1 cellular context compared by ENCODE assay signal in the genomic region with DNA sequence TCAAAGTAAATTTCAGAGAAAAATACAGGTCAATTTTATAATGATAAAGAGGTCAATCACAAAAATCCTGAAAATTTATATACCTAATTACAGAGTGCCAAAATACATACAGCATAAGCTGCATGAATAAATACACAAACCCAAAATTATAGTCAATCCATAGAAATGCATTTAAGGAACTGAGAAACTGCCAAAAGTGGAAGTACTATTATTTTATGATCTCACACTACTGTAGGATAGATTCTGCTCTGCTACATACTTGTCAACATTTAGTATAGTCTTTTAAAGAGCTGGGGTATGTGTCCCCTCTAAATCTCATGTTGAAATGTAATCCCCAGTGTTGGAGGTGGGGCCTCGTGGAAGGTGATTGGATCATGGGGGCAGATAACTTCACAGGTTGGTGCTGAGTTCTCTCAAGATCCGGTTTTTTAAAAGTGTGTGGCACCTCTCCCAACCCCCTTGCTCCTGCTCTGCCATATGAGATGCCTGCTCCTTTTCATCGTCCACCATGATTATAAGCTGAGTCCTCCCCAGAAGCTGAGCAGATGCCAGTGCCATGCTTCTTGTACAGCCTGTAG.
TF ChIP-seq lines count a peak whose summit lies in the region.

No MANE protein-coding gene starts in this region.

TF ChIP-seq in GM12878, 131 proteins besides CTCF, POLR2A, EP300 and RAD21:
- TF ChIP-seq, protein P1, sequence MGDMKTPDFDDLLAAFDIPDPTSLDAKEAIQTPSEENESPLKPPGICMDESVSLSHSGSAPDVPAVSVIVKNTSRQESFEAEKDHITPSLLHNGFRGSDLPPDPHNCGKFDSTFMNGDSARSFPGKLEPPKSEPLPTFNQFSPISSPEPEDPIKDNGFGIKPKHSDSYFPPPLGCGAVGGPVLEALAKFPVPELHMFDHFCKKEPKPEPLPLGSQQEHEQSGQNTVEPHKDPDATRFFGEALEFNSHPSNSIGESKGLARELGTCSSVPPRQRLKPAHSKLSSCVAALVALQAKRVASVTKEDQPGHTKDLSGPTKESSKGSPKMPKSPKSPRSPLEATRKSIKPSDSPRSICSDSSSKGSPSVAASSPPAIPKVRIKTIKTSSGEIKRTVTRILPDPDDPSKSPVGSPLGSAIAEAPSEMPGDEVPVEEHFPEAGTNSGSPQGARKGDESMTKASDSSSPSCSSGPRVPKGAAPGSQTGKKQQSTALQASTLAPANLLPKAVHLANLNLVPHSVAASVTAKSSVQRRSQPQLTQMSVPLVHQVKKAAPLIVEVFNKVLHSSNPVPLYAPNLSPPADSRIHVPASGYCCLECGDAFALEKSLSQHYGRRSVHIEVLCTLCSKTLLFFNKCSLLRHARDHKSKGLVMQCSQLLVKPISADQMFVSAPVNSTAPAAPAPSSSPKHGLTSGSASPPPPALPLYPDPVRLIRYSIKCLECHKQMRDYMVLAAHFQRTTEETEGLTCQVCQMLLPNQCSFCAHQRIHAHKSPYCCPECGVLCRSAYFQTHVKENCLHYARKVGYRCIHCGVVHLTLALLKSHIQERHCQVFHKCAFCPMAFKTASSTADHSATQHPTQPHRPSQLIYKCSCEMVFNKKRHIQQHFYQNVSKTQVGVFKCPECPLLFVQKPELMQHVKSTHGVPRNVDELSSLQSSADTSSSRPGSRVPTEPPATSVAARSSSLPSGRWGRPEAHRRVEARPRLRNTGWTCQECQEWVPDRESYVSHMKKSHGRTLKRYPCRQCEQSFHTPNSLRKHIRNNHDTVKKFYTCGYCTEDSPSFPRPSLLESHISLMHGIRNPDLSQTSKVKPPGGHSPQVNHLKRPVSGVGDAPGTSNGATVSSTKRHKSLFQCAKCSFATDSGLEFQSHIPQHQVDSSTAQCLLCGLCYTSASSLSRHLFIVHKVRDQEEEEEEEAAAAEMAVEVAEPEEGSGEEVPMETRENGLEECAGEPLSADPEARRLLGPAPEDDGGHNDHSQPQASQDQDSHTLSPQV (IDR thresholded peaks at IDR 0.05) = no peak
- TF ChIP-seq, protein P2, sequence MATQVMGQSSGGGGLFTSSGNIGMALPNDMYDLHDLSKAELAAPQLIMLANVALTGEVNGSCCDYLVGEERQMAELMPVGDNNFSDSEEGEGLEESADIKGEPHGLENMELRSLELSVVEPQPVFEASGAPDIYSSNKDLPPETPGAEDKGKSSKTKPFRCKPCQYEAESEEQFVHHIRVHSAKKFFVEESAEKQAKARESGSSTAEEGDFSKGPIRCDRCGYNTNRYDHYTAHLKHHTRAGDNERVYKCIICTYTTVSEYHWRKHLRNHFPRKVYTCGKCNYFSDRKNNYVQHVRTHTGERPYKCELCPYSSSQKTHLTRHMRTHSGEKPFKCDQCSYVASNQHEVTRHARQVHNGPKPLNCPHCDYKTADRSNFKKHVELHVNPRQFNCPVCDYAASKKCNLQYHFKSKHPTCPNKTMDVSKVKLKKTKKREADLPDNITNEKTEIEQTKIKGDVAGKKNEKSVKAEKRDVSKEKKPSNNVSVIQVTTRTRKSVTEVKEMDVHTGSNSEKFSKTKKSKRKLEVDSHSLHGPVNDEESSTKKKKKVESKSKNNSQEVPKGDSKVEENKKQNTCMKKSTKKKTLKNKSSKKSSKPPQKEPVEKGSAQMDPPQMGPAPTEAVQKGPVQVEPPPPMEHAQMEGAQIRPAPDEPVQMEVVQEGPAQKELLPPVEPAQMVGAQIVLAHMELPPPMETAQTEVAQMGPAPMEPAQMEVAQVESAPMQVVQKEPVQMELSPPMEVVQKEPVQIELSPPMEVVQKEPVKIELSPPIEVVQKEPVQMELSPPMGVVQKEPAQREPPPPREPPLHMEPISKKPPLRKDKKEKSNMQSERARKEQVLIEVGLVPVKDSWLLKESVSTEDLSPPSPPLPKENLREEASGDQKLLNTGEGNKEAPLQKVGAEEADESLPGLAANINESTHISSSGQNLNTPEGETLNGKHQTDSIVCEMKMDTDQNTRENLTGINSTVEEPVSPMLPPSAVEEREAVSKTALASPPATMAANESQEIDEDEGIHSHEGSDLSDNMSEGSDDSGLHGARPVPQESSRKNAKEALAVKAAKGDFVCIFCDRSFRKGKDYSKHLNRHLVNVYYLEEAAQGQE (IDR thresholded peaks at IDR 0.05; ENCODE audit: low read depth, low read length) = no peak
- TF ChIP-seq GATAD2B (conservative IDR thresholded peaks at IDR 0.05; ENCODE audit: low read depth) = no peak
- no peak for TF ChIP-seq ASH2L (IDR thresholded peaks at IDR 0.05; ENCODE audit: borderline replicate concordance, low read depth)
- TF ChIP-seq, protein P3, sequence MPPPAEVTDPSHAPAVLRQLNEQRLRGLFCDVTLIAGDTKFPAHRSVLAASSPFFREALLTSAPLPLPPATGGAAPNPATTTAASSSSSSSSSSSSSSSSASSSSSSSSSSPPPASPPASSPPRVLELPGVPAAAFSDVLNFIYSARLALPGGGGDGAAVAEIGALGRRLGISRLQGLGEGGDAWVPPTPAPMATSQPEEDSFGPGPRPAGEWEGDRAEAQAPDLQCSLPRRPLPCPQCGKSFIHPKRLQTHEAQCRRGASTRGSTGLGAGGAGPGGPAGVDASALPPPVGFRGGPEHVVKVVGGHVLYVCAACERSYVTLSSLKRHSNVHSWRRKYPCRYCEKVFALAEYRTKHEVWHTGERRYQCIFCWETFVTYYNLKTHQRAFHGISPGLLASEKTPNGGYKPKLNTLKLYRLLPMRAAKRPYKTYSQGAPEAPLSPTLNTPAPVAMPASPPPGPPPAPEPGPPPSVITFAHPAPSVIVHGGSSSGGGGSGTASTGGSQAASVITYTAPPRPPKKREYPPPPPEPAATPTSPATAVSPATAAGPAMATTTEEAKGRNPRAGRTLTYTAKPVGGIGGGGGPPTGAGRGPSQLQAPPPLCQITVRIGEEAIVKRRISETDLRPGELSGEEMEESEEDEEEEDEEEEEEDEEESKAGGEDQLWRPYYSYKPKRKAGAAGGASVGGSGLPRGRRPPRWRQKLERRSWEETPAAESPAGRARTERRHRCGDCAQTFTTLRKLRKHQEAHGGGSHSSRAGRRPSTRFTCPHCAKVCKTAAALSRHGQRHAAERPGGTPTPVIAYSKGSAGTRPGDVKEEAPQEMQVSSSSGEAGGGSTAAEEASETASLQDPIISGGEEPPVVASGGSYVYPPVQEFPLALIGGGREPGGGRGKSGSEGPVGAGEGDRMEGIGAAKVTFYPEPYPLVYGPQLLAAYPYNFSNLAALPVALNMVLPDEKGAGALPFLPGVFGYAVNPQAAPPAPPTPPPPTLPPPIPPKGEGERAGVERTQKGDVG (CRISPR knock-in tag; IDR thresholded peaks at IDR 0.05) = no peak
- TF ChIP-seq MEF2B (IDR thresholded peaks at IDR 0.05; ENCODE audit: partially characterized antibody, poor library complexity, severe bottlenecking) = peak; percentile 25
- no peak for TF ChIP-seq KLF5 (IDR thresholded peaks at IDR 0.05; ENCODE audit: partially characterized antibody)
- TF ChIP-seq WRNIP1 (IDR thresholded peaks at IDR 0.05; ENCODE audit: borderline replicate concordance, low read depth, low read length) = no peak
- peak; percentile 40; the same call in 1 of the 2 replicates for TF ChIP-seq SPI1 (IDR thresholded peaks at IDR 0.05; ENCODE audit: borderline replicate concordance, insufficient read depth, low read depth, low read length)
